Comparison of ENCODE assay signal across 9 cellular contexts in the genomic region with DNA sequence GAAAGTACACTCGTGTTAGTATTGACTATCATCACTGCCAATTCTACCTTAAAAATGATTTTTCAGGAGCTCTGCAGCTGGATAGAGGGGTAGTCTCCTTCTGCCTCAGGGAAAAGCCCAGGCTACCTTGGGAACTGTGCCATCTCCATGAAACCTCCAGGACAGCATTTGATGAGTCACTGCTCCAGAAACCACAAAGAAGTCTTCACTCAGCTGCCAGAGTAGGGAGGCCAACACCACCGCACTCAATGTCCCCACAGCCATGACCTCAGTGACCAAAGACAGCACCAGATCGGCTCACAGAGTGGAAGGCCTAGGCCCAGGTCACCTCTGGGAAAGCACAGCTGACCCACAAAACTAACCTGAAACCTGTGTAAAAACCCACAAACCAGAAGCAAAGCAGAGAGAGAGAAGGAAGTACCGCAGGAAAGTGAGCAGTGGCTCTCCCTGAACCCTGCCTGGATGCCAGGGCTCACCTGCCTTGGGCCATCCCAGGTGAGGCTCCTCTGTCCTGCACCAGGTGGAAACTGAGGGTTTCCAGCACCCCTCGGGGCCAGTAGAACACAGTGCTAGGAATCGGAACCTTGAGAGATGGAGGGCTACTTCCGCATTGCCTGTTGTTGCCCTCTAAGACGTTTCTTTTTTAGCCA. TPM values are rescaled to one million over a fixed set of nuclear protein-coding genes. Genes with fewer than 3 reads are reported as not detected.
DNase-seq lines count a peak whose midpoint lies in the region; TF ChIP-seq lines count a peak whose summit lies in the region.
"Had no signal": no experiment of that assay in that cellular context is flagged by ENCODE, and none has a peak within 500 bp of the region (broad histone marks: within the 10 kb centered on the region; RNA-seq: fewer than 3 reads in every experiment).

No MANE protein-coding gene starts in this region.

- intact Hi-C loops in left ventricle myocardium inferior (cut with micrococcal nuclease): no loop called here
- intact Hi-C loops in dorsolateral prefrontal cortex (cut with DNase I): no loop called here
- intact Hi-C loops in activated CD4-positive, alpha-beta memory T cell treated with anti-CD3 and anti-CD28 coated beads for 36 hours (cut with micrococcal nuclease): no loop called here
- intact Hi-C loops in activated CD4-positive, alpha-beta T cell treated with anti-CD3 and anti-CD28 coated beads, Interleukin-2, amount 10 ng/mL, durations not matched to agents 24 days and 14 days (cut with micrococcal nuclease): no loop called here

- H3K14ac ChIP-seq in H9 (ENCODE audit: insufficient read depth, low read length): no peak overlapping the region

- no peak overlapping the region for H2BK20ac ChIP-seq in H9 (ENCODE audit: low read depth, low read length, poor library complexity, severe bottlenecking)

- H4K5ac ChIP-seq in H9 (ENCODE audit: insufficient read length, low read depth, low read length): no peak overlapping the region

- no peak overlapping the region for H3K4me3 Mint-ChIP-seq in H9
- no peak overlapping the region for H3K4me3 Mint-ChIP-seq in activated CD4-positive, alpha-beta memory T cell treated with anti-CD3 and anti-CD28 coated beads for 36 hours
- no peak overlapping the region for H3K4me3 Mint-ChIP-seq in activated CD4-positive, alpha-beta T cell treated with anti-CD3 and anti-CD28 coated beads, Interleukin-2, amount 10 ng/mL, durations not matched to agents 24 days and 14 days

- H4K91ac ChIP-seq in H9 (ENCODE audit: insufficient read length, low read depth, low read length): no peak overlapping the region

- H2BK15ac ChIP-seq in H9 (ENCODE audit: low read depth, low read length): peak overlapping the region; percentile 43; the same call in 1 of the 2 replicates

- H3K4me1 Mint-ChIP-seq in H9: peaks cover 15 to 18% of the 10 kb centered on the region in 2 experiments
- no peaks in the 10 kb centered on the region for H3K4me1 Mint-ChIP-seq in activated CD4-positive, alpha-beta memory T cell treated with anti-CD3 and anti-CD28 coated beads for 36 hours (ENCODE audit: low read depth)
- H3K4me1 Mint-ChIP-seq in activated CD4-positive, alpha-beta T cell treated with anti-CD3 and anti-CD28 coated beads, Interleukin-2, amount 10 ng/mL, durations not matched to agents 24 days and 14 days: no peaks in the 10 kb centered on the region

- H4K8ac ChIP-seq in H9 (replicated peaks; ENCODE audit: insufficient read length, low read depth, low read length): no peak overlapping the region

- H3K36me3 Mint-ChIP-seq in H9 (ENCODE audit: insufficient read depth in 1 of 3, low read depth in 3 of 3): peaks cover 0 to 12% (median 0%) of the 10 kb centered on the region in 3 experiments; a peak in 3 of 7 replicates
- no peaks in the 10 kb centered on the region for H3K36me3 Mint-ChIP-seq in activated CD4-positive, alpha-beta memory T cell treated with anti-CD3 and anti-CD28 coated beads for 36 hours
- H3K36me3 Mint-ChIP-seq in activated CD4-positive, alpha-beta T cell treated with anti-CD3 and anti-CD28 coated beads, Interleukin-2, amount 10 ng/mL, durations not matched to agents 24 days and 14 days (ENCODE audit: low read depth): no peaks in the 10 kb centered on the region

- CTCF ChIA-PET in activated CD4-positive, alpha-beta memory T cell treated with anti-CD3 and anti-CD28 coated beads for 36 hours (lab: Charles Lee): no interaction called here

- no peak overlapping the region for H2AFZ ChIP-seq in H9 (ENCODE audit: low read length)
- H2AFZ ChIP-seq in smooth muscle cell (ENCODE audit: low read depth): no peak overlapping the region

- no peaks in the 10 kb centered on the region for H4K20me1 ChIP-seq in H9 (ENCODE audit: control insufficient read depth, insufficient read depth, insufficient read length)
- no peaks in the 10 kb centered on the region for H4K20me1 ChIP-seq in smooth muscle cell (ENCODE audit: low read depth)

- H2AK5ac ChIP-seq in H9 (ENCODE audit: insufficient read length, low read length): no peak overlapping the region

- H3K27ac Mint-ChIP-seq in H9: peak overlapping the region in 1 of 3 experiments; percentile 77; a peak in 1 of 7 replicates
- no peak overlapping the region for H3K27ac Mint-ChIP-seq in activated CD4-positive, alpha-beta memory T cell treated with anti-CD3 and anti-CD28 coated beads for 36 hours
- no peak overlapping the region for H3K27ac Mint-ChIP-seq in activated CD4-positive, alpha-beta T cell treated with anti-CD3 and anti-CD28 coated beads, Interleukin-2, amount 10 ng/mL, durations not matched to agents 24 days and 14 days

- H3K23ac ChIP-seq in H9 (ENCODE audit: insufficient read length, low read depth, low read length): no peak overlapping the region

- H3K4ac ChIP-seq in H9 (ENCODE audit: low read depth, low read length): no peak overlapping the region

- H3K4me2 ChIP-seq in H9 (ENCODE audit: insufficient read depth, insufficient read length, low read length) (no peak overlapping the region), smooth muscle cell (peak overlapping the region; percentile 32)

- TF ChIP-seq CTCF in H9 (conservative IDR thresholded peaks at IDR 0.05) (no peak), left ventricle myocardium inferior (IDR thresholded peaks at IDR 0.05; ENCODE audit: borderline replicate concordance) (no peak), smooth muscle cell (IDR thresholded peaks at IDR 0.05; ENCODE audit: borderline replicate concordance, insufficient read depth, poor library complexity, severe bottlenecking) (no peak), dorsolateral prefrontal cortex (IDR thresholded peaks at IDR 0.05 in 54 of 56, conservative IDR thresholded peaks at IDR 0.05 in 2 of 56; ENCODE audit: low read depth in 1 of 56, partially characterized antibody in 56 of 56) (no peak)

- H3T11ph ChIP-seq in H9 (ENCODE audit: low read length): no peak overlapping the region

- H3K79me2 ChIP-seq in H9 (ENCODE audit: insufficient read depth, low read length): no peaks in the 10 kb centered on the region
- no peaks in the 10 kb centered on the region for H3K79me2 ChIP-seq in smooth muscle cell (ENCODE audit: low read depth)

- H3K36me3 ChIP-seq in left ventricle myocardium inferior (no peaks in the 10 kb centered on the region), smooth muscle cell (ENCODE audit: low read depth) (no peaks in the 10 kb centered on the region)

- no CpG with 5 or more reads among the region's 8 CpGs for WGBS in H9 (ENCODE audit: extremely low coverage, insufficient read length, low lambda C conversion rate)
- WGBS in smooth muscle cell (ENCODE audit: low lambda C conversion rate): 70% methylated on average over 8 of the region's 8 CpGs

- H3K27ac ChIP-seq in H9 (ENCODE audit: insufficient read length, low read depth, low read length): no peak overlapping the region
- H3K27ac ChIP-seq in left ventricle myocardium inferior (replicated peaks): peak overlapping the region; percentile 76
- peak overlapping the region; percentile 84 for H3K27ac ChIP-seq in smooth muscle cell (ENCODE audit: low read depth)
- H3K27ac ChIP-seq in dorsolateral prefrontal cortex: peak overlapping the region in 8 of 59 donors; percentile 7 to 46 (median 32)

- no peaks in the 10 kb centered on the region for H3K23me2 ChIP-seq in H9 (ENCODE audit: insufficient read length, low read depth, low read length, poor library complexity, severe bottlenecking)

- H3K4me1 ChIP-seq in H9 (ENCODE audit: insufficient read depth, low read length) (peaks cover 7% of the 10 kb centered on the region; the same call in 1 of the 2 replicates), left ventricle myocardium inferior (peaks cover 29% of the 10 kb centered on the region), smooth muscle cell (ENCODE audit: low read depth) (peaks cover 4% of the 10 kb centered on the region)

- H3K27me3 Mint-ChIP-seq in H9 (ENCODE audit: low read depth): peaks cover 1% of the 10 kb centered on the region; the same call in 1 of the 2 replicates
- H3K27me3 Mint-ChIP-seq in activated CD4-positive, alpha-beta memory T cell treated with anti-CD3 and anti-CD28 coated beads for 36 hours: peaks cover 5% of the 10 kb centered on the region
- H3K27me3 Mint-ChIP-seq in activated CD4-positive, alpha-beta T cell treated with anti-CD3 and anti-CD28 coated beads, Interleukin-2, amount 10 ng/mL, durations not matched to agents 24 days and 14 days: peaks cover 4% of the 10 kb centered on the region

- no peak overlapping the region for H3K9ac ChIP-seq in H9 (ENCODE audit: extremely low read depth, insufficient read length, low read length)
- H3K9ac ChIP-seq in smooth muscle cell (ENCODE audit: low read depth): no peak overlapping the region

- no peaks in the 10 kb centered on the region for H3K9me3 ChIP-seq in H9 (ENCODE audit: control insufficient read depth, low read depth, low read length)
- no peaks in the 10 kb centered on the region for H3K9me3 ChIP-seq in left ventricle myocardium inferior (replicated peaks)
- H3K9me3 ChIP-seq in smooth muscle cell (replicated peaks; ENCODE audit: low read depth): no peaks in the 10 kb centered on the region

- no peak overlapping the region for H3K18ac ChIP-seq in H9 (ENCODE audit: insufficient read length, low read depth, low read length)

- peaks cover 5 to 9% of the 10 kb centered on the region in 2 experiments for H3K9me3 Mint-ChIP-seq in H9
- no peaks in the 10 kb centered on the region for H3K9me3 Mint-ChIP-seq in activated CD4-positive, alpha-beta memory T cell treated with anti-CD3 and anti-CD28 coated beads for 36 hours
- no peaks in the 10 kb centered on the region for H3K9me3 Mint-ChIP-seq in activated CD4-positive, alpha-beta T cell treated with anti-CD3 and anti-CD28 coated beads, Interleukin-2, amount 10 ng/mL, durations not matched to agents 24 days and 14 days

- H3K27me3 ChIP-seq in H9 (ENCODE audit: insufficient read depth, low read length) (no peaks in the 10 kb centered on the region), left ventricle myocardium inferior (ENCODE audit: low read depth) (no peaks in the 10 kb centered on the region), smooth muscle cell (ENCODE audit: low read depth) (no peaks in the 10 kb centered on the region), dorsolateral prefrontal cortex (no peaks in the 10 kb centered on the region)

- no peak overlapping the region for H2BK12ac ChIP-seq in H9 (ENCODE audit: insufficient read length, low read depth, low read length)

- H3K4me3 ChIP-seq in left ventricle myocardium inferior (no peak overlapping the region), smooth muscle cell (no peak overlapping the region), dorsolateral prefrontal cortex (no peak overlapping the region)

- H3F3A ChIP-seq in smooth muscle cell (ENCODE audit: low read depth): peaks cover 13% of the 10 kb centered on the region

- POLR2A ChIA-PET in activated CD4-positive, alpha-beta memory T cell treated with anti-CD3 and anti-CD28 coated beads for 36 hours (lab: Charles Lee): no interaction called here

- H2BK5ac ChIP-seq in H9 (ENCODE audit: insufficient read length, low read length): no peak overlapping the region

- no peak overlapping the region for H2BK120ac ChIP-seq in H9 (ENCODE audit: low read depth, low read length, poor library complexity, severe bottlenecking)

- DNase-seq in H9: no peak
- peak; percentile 66 for DNase-seq in amniotic stem cell (lab: John Stamatoyannopoulos, UW)
- no peak for DNase-seq in left ventricle myocardium inferior
- no peak for DNase-seq in smooth muscle cell (lab: John Stamatoyannopoulos, UW; ENCODE audit: unreplicated experiment)
- no peak for DNase-seq in dorsolateral prefrontal cortex
- DNase-seq in activated effector memory CD4-positive, alpha-beta T cell treated with anti-CD3 and anti-CD28 coated beads, Interleukin-2, amount 50 U/mL, for 16 hours: no peak
- DNase-seq in activated CD4-positive, alpha-beta memory T cell treated with anti-CD3 and anti-CD28 coated beads for 36 hours: no peak
- DNase-seq in activated CD4-positive, alpha-beta T cell treated with anti-CD3 and anti-CD28 coated beads, Interleukin-2, amount 10 ng/mL, durations not matched to agents 24 days and 14 days: no peak
- DNase-seq: T-helper 1 cell had no signal

- H3K79me1 ChIP-seq in H9 (ENCODE audit: insufficient read depth, low read depth, low read length, poor library complexity, severe bottlenecking): no peaks in the 10 kb centered on the region

- H3K56ac ChIP-seq in H9 (ENCODE audit: insufficient read length, low read depth, low read length): no peak overlapping the region

RNA-seq across cellular contexts. Expression of gene S1PR3, which starts 30.0 kb away (rescaled TPM):
- total RNA-seq in H9 (2021) (3.1 and 3.3 TPM in 2 replicates), left ventricle myocardium inferior (26.8 TPM), smooth muscle cell (245 and 246 TPM in 2 replicates), dorsolateral prefrontal cortex (10 to 100 TPM in 37 of 120 experiments, 1 to 10 TPM in 83; 3.0 to 25.8 (median 8.4) TPM)
- 123 and 184 TPM in 2 replicates for polyA plus RNA-seq in smooth muscle cell
- 1 to 10 TPM in 1 of 2 experiments, under 1 TPM in 1; 0.70 to 1.4 TPM for total RNA-seq in activated CD4-positive, alpha-beta memory T cell treated with anti-CD3 and anti-CD28 coated beads for 36 hours
- 3.4 and 3.8 TPM in 2 replicates for total RNA-seq in activated CD4-positive, alpha-beta T cell treated with anti-CD3 and anti-CD28 coated beads, Interleukin-2, amount 10 ng/mL, durations not matched to agents 24 days and 14 days
